In genomic region chr2:193011870-193012269, GRCh38 we compare ENCODE assay signal across 28 cellular contexts.
"Had no signal": no experiment of that assay in that cellular context is flagged by ENCODE, and none has a peak within 500 bp of the region (broad histone marks: within the 10 kb centered on the region; RNA-seq: fewer than 3 reads in every experiment).

No MANE protein-coding gene starts in this region.

- H3K4me3 ChIP-seq: body of pancreas, esophagus muscularis mucosa, gastrocnemius medialis had no signal

- H3K36me3 ChIP-seq: esophagus muscularis mucosa, gastrocnemius medialis had no signal

- DNase-seq: activated CD4-positive, alpha-beta memory T cell treated with anti-CD3 and anti-CD28 coated beads, Interleukin-2, amount 10 ng/mL, durations not matched to agents 7 days and 5 days; activated CD4-positive, alpha-beta T cell treated with anti-CD3 and anti-CD28 coated beads for 1 hour; activated CD4-positive, alpha-beta T cell treated with anti-CD3 and anti-CD28 coated beads for 4 hours; activated CD4-positive, alpha-beta T cell treated with anti-CD3 and anti-CD28 coated beads, Interleukin-2, amount 10 ng/mL, durations not matched to agents 7 days and 5 days; activated CD4-positive, alpha-beta T cell treated with anti-CD3 and anti-CD28 coated beads, Interleukin-2, amount 50 U/mL, for 4 hours; activated CD8-positive, alpha-beta memory T cell treated with anti-CD3 and anti-CD28 coated beads, Interleukin-2, amount 50 U/mL, for 48 hours; activated gamma-delta T cell; activated naive CD4-positive, alpha-beta T cell; activated naive CD4-positive, alpha-beta T cell treated with anti-CD3 and anti-CD28 coated beads, Interleukin-2, amount 10 ng/mL, durations not matched to agents 7 days and 5 days; activated T-cell treated with anti-CD3 and anti-CD28 coated beads for 4 hours; activated T-cell treated with anti-CD3 and anti-CD28 coated beads, Interleukin-2, amount 50 U/mL, for 24 hours; activated T-cell treated with anti-CD3 and anti-CD28 coated beads, Interleukin-2, amount 50 U/mL, for 72 hours; amniotic stem cell; anterior cingulate cortex; body of pancreas; caudate nucleus; cortex of kidney; dermis blood vessel endothelial cell; effector CD4-positive, alpha-beta T cell; effector memory CD8-positive, alpha-beta T cell; erythroblast; foreskin keratinocyte; gastrocnemius medialis; T-helper 2 cell had no signal

- H3K27ac ChIP-seq: body of pancreas, esophagus muscularis mucosa, foreskin keratinocyte, gastrocnemius medialis, VCaP had no signal

- ATAC-seq: activated T-cell treated with anti-CD3 and anti-CD28 coated beads, Interleukin-2, amount 50 U/mL, for 72 hours; body of pancreas; effector memory CD8-positive, alpha-beta T cell; foreskin keratinocyte; gastrocnemius medialis; WTC11 had no signal

- H3K4me1 ChIP-seq: body of pancreas, esophagus muscularis mucosa, foreskin keratinocyte, gastrocnemius medialis had no signal

- H3K9me3 ChIP-seq: body of pancreas, esophagus muscularis mucosa, gastrocnemius medialis had no signal

- H3K27me3 ChIP-seq: body of pancreas, esophagus muscularis mucosa, foreskin keratinocyte, gastrocnemius medialis had no signal

- FAIRE-seq: colon had no signal
